In the genomic region with DNA sequence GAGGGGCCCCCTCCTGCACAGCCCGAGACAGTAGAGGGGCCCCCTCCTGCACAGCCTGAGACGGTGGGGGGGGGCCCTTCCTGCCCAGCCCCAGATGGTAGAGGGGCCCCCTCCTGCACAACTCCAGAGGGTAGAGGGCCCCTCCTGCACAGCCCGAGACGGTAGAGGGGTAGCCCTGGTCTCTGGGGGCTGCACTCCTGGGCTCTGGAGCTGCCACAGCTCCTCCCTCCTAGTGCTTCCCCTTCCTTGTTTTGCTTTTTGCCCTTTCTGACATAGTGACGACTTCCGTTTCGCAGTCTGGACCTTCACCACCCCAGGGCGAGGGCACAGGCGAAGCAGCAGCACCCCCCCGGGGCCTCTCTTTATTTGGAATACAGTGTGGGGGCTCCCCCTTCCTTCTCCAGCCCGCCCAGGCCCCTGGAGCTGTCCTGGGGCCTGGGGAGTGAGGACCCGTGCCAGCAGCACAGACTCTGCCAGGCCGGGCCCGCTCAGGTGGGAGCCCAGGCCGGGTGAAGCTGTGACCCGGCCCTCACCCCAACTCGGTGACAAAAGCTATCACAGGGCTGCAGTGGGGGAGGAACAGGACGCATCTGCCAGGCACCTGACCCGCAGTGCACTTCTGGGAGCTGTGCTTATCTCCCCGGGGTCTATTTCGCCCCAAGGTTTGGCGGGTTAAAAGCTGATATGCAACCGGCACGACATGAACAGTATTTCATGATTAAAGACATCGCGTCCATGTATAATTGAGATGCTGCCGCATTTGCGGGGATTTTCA, we compare ENCODE assay signal across 8 cellular contexts. TPM values are rescaled to one million over a fixed set of nuclear protein-coding genes. Genes with fewer than 3 reads are reported as not detected.
DNase-seq lines count a peak whose midpoint lies in the region; ATAC-seq and TF ChIP-seq lines count a peak whose summit lies in the region.

No MANE protein-coding gene starts in this region.

- H3K4me3 ChIP-seq in DOHH2 (ENCODE audit: low read length) (peak overlapping the region; percentile 88), GM23248 (peak overlapping the region; percentile 87), coronary artery (peak overlapping the region; percentile 95), left lung (peak overlapping the region; percentile 82 to 87)

- peak overlapping the region; percentile 78 for H2AFZ ChIP-seq in GM23248

- peaks cover 43% of the 10 kb centered on the region for H3K4me1 Mint-ChIP-seq in activated CD4-positive, alpha-beta T cell treated with anti-CD3 and anti-CD28 coated beads, Interleukin-2, amount 10 ng/mL, durations not matched to agents 24 days and 14 days

- H3K27ac Mint-ChIP-seq in activated CD4-positive, alpha-beta T cell treated with anti-CD3 and anti-CD28 coated beads, Interleukin-2, amount 10 ng/mL, durations not matched to agents 24 days and 14 days, result peak overlapping the region; percentile 95

- H3K9me3 ChIP-seq in DOHH2 (ENCODE audit: control insufficient read depth, insufficient read depth, low read length), result no peaks in the 10 kb centered on the region
- H3K9me3 ChIP-seq in GM23248 (ENCODE audit: low read depth), result no peaks in the 10 kb centered on the region
- no peaks in the 10 kb centered on the region for H3K9me3 ChIP-seq in left lung

- peak overlapping the region; percentile 90 for H3K27ac ChIP-seq in DOHH2 (ENCODE audit: low read depth, low read length)
- H3K27ac ChIP-seq in GM23248, result peak overlapping the region; percentile 13; the same call in 1 of the 2 replicates
- peak overlapping the region; percentile 96 to 98 for H3K27ac ChIP-seq in coronary artery
- peak overlapping the region; percentile 97 to 98 for H3K27ac ChIP-seq in left lung

- H3K9me3 Mint-ChIP-seq in activated CD4-positive, alpha-beta T cell treated with anti-CD3 and anti-CD28 coated beads, Interleukin-2, amount 10 ng/mL, durations not matched to agents 24 days and 14 days, result peaks cover 3% of the 10 kb centered on the region

- H3K9ac ChIP-seq in GM23248, result peak overlapping the region; percentile 75

- ATAC-seq in left lung (peak; percentile 43), GM21360 (IDR thresholded peaks at IDR 0.05; ENCODE audit: unreplicated experiment) (no peak)

- TF ChIP-seq CTCF in DOHH2 (IDR thresholded peaks at IDR 0.05; ENCODE audit: low read depth, low read length, poor library complexity, severe bottlenecking) (peak; percentile 30), coronary artery (IDR thresholded peaks at IDR 0.05) (no peak), left lung (IDR thresholded peaks at IDR 0.05) (no peak)

- intact Hi-C loops in activated CD4-positive, alpha-beta T cell treated with anti-CD3 and anti-CD28 coated beads, Interleukin-2, amount 10 ng/mL, durations not matched to agents 24 days and 14 days (cut with micrococcal nuclease), result loop anchor here (1.0 to 10.0 kb wide), 7 partner anchors 29 to 668 kb away; a partner anchor contains a TSS
- intact Hi-C loops in left lung (cut with DNase I), result no loop called here

- H3K27me3 Mint-ChIP-seq in activated CD4-positive, alpha-beta T cell treated with anti-CD3 and anti-CD28 coated beads, Interleukin-2, amount 10 ng/mL, durations not matched to agents 24 days and 14 days, result no peaks in the 10 kb centered on the region

- peaks cover 8% of the 10 kb centered on the region for H3F3A ChIP-seq in DOHH2 (ENCODE audit: control insufficient read depth, insufficient read depth)
- no peaks in the 10 kb centered on the region for H3F3A ChIP-seq in GM23248 (ENCODE audit: insufficient read depth)

- WGBS in GM23248 (ENCODE audit: low coverage in 1 of 2, low lambda C conversion rate in 2 of 2, missing lambda C conversion rate in 2 of 2), 2 experiments, result 2 to 4% methylated on average over 27 to 28 of the region's 28 CpGs

- in situ Hi-C loops in GM23248 (cut with MboI), result no loop called here

- H3K36me3 Mint-ChIP-seq in activated CD4-positive, alpha-beta T cell treated with anti-CD3 and anti-CD28 coated beads, Interleukin-2, amount 10 ng/mL, durations not matched to agents 24 days and 14 days (ENCODE audit: low read depth), result peaks cover 15% of the 10 kb centered on the region

- H3K9me2 ChIP-seq in DOHH2 (replicated peaks; ENCODE audit: control insufficient read depth, low read length) (no peaks in the 10 kb centered on the region), GM23248 (ENCODE audit: insufficient read depth) (no peaks in the 10 kb centered on the region)

- H3K36me3 ChIP-seq in DOHH2 (ENCODE audit: control insufficient read depth, low read length), result peaks cover 14% of the 10 kb centered on the region
- no peaks in the 10 kb centered on the region for H3K36me3 ChIP-seq in GM23248 (ENCODE audit: low read depth)
- peaks cover 0 to 17% of the 10 kb centered on the region in 2 donors for H3K36me3 ChIP-seq in left lung

- H3K79me2 ChIP-seq in DOHH2 (ENCODE audit: control insufficient read depth, low read length) (no peaks in the 10 kb centered on the region), GM23248 (ENCODE audit: insufficient read depth) (no peaks in the 10 kb centered on the region)

- H3K4me2 ChIP-seq in DOHH2 (ENCODE audit: low read length) (peak overlapping the region; percentile 88), GM23248 (ENCODE audit: unreplicated experiment) (peak overlapping the region; percentile 82)

- DNase-seq in GM23248 (peak; percentile 61), NCI-H1105 (lab: John Stamatoyannopoulos, UW) (peak; percentile 23), coronary artery (ENCODE audit: low spot score) (no peak), left lung (peak; percentile 81 to 87)
- DNase-seq in activated CD4-positive, alpha-beta T cell treated with anti-CD3 and anti-CD28 coated beads, Interleukin-2, amount 10 ng/mL, durations not matched to agents 24 days and 14 days, result peak; percentile 91
- peak; percentile 70 for DNase-seq in stimulated activated CD4-positive, alpha-beta T cell treated with anti-CD3 and anti-CD28 coated beads, Interleukin-4, amount 100 ng/mL, for 24 hours

- H3K4me1 ChIP-seq in DOHH2 (ENCODE audit: control insufficient read depth, low read length) (peaks cover 54% of the 10 kb centered on the region), GM23248 (ENCODE audit: insufficient read depth) (no peaks in the 10 kb centered on the region), left lung (peaks cover 21 to 59% of the 10 kb centered on the region in 2 donors)

- peak overlapping the region; percentile 93 for H3K4me3 Mint-ChIP-seq in activated CD4-positive, alpha-beta T cell treated with anti-CD3 and anti-CD28 coated beads, Interleukin-2, amount 10 ng/mL, durations not matched to agents 24 days and 14 days

- H4K20me1 ChIP-seq in DOHH2 (ENCODE audit: control insufficient read depth, insufficient read depth, low read depth, low read length) (no peaks in the 10 kb centered on the region), GM23248 (ENCODE audit: insufficient read depth) (no peaks in the 10 kb centered on the region)

- H3K27me3 ChIP-seq in DOHH2 (ENCODE audit: control insufficient read depth, low read length) (no peaks in the 10 kb centered on the region), GM23248 (replicated peaks; ENCODE audit: insufficient read depth) (no peaks in the 10 kb centered on the region), left lung (peaks cover 0 to 10% of the 10 kb centered on the region in 2 donors)

RNA-seq across cellular contexts. Expression of a gene that starts 1.1 kb away (rescaled TPM):
- total RNA-seq in GM23248 (2014; rRNA removed; shearing (Covaris generic)), result 8.5 and 11.3 TPM in 2 replicates
- polyA plus RNA-seq in GM23248 (2016; fragmentation: Nextera tagmentation; extraction: Ambion mirVana), result 12.4 and 13.5 TPM in 2 replicates
- total RNA-seq in activated CD4-positive, alpha-beta T cell treated with anti-CD3 and anti-CD28 coated beads, Interleukin-2, amount 10 ng/mL, durations not matched to agents 24 days and 14 days, result 42.3 and 43.5 TPM in 2 replicates
- total RNA-seq in left lung, result 10 to 100 TPM; 33.2 to 43.4 TPM

RNA-seq across cellular contexts. Expression of a gene that starts 29.3 kb away (rescaled TPM):
- total RNA-seq in GM23248 (2014; rRNA removed; shearing (Covaris generic)), result 4.7 and 13.3 TPM in 2 replicates
- 7.8 and 7.9 TPM in 2 replicates for polyA plus RNA-seq in GM23248 (2016; fragmentation: Nextera tagmentation; extraction: Ambion mirVana)
- 207 and 209 TPM in 2 replicates for total RNA-seq in activated CD4-positive, alpha-beta T cell treated with anti-CD3 and anti-CD28 coated beads, Interleukin-2, amount 10 ng/mL, durations not matched to agents 24 days and 14 days
- 100 to 1,000 TPM in 1 of 2 donors, 10 to 100 TPM in 1; 90.8 to 109 TPM for total RNA-seq in left lung

RNA-seq across cellular contexts. Expression of a gene that starts 47.3 kb away (rescaled TPM):
- total RNA-seq in GM23248 (2014; rRNA removed; shearing (Covaris generic)), result not detected in 2 replicates
- polyA plus RNA-seq in GM23248 (2016; fragmentation: Nextera tagmentation; extraction: Ambion mirVana), result not detected in 2 replicates
- 0.54 and 0.83 TPM in 2 replicates for total RNA-seq in activated CD4-positive, alpha-beta T cell treated with anti-CD3 and anti-CD28 coated beads, Interleukin-2, amount 10 ng/mL, durations not matched to agents 24 days and 14 days
- 1 to 10 TPM; 3.4 TPM for total RNA-seq in left lung

RNA-seq across cellular contexts. Expression of a gene that starts 55.4 kb away (rescaled TPM):
- total RNA-seq in GM23248 (2014; rRNA removed; shearing (Covaris generic)), result 1.1 TPM in 1 of 2 replicates, not detected in the other
- polyA plus RNA-seq in GM23248 (2016; fragmentation: Nextera tagmentation; extraction: Ambion mirVana), result not detected in 2 replicates
- not detected in 2 replicates for total RNA-seq in activated CD4-positive, alpha-beta T cell treated with anti-CD3 and anti-CD28 coated beads, Interleukin-2, amount 10 ng/mL, durations not matched to agents 24 days and 14 days
- total RNA-seq in left lung, result 1 to 10 TPM in 1 of 2 donors, under 1 TPM in 1; 0.89 to 1.2 TPM

RNA-seq across cellular contexts. Expression of a gene that starts 59.1 kb away (rescaled TPM):
- 29.7 and 35.5 TPM in 2 replicates for total RNA-seq in GM23248 (2014; rRNA removed; shearing (Covaris generic))
- polyA plus RNA-seq in GM23248 (2016; fragmentation: Nextera tagmentation; extraction: Ambion mirVana), result 15.5 and 18.0 TPM in 2 replicates
- total RNA-seq in activated CD4-positive, alpha-beta T cell treated with anti-CD3 and anti-CD28 coated beads, Interleukin-2, amount 10 ng/mL, durations not matched to agents 24 days and 14 days, result 55.2 and 56.7 TPM in 2 replicates
- total RNA-seq in left lung, result 10 to 100 TPM; 29.2 to 29.9 TPM

Comparison
In these comparisons a context has a peak if more than half of its experiments do, and no peak if none do; other contexts are left out.
1. H3K27ac ChIP-seq: peak in every context shown above with its lines; median percentile 98 in left lung; 97 in coronary artery; 90 in DOHH2; 13 in GM23248.